Comparison of ENCODE assay signal across 22 cellular contexts in the genomic region with DNA sequence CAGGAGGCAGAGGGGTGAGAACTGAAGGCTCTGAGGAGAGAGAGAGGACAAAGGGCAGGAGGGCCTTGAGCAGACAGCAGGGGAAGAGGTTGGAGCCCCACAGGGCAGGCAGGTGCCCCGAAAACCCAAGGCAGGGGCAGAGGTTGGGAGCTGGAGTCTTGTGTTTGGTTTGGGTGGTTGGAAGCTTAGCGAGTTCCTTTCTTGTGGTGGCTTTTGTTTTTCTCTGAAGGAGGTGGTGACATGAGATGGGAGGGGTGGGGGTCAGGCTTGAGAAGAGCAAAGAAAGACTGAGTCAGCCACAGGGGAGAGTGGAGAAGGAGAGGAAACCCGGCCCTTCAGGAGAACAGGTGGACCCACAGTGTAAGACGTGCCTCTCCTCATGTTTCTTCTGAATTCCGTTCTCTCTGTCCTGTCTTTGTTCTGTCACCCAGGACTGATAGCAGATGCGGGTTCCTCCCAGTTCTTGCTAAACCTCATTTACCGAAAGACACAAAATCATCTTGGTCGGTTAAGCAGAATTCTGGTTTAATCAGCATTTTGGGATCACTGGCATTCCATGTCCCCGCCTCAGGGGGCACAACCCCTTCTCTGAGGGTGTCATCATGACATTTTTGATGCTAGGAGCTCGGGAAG.
"Had no signal": no experiment of that assay in that cellular context is flagged by ENCODE, and none has a peak within 500 bp of the region (broad histone marks: within the 10 kb centered on the region; RNA-seq: fewer than 3 reads in every experiment).

No MANE protein-coding gene starts in this region.

- H3K4me1 Mint-ChIP-seq: activated CD4-positive, alpha-beta memory T cell treated with anti-CD3 and anti-CD28 coated beads, Interleukin-2, amount 10 ng/mL, durations not matched to agents 7 days and 5 days; activated CD4-positive, alpha-beta T cell treated with anti-CD3 and anti-CD28 coated beads for 36 hours; activated T-helper 17 cell treated with anti-CD3 and anti-CD28 coated beads, Interleukin-2, amount 50 U/mL, for 72 hours; brain; central memory CD8-positive, alpha-beta T cell; T-cell had no signal

- H3K4me3 Mint-ChIP-seq: activated CD4-positive, alpha-beta memory T cell treated with anti-CD3 and anti-CD28 coated beads, Interleukin-2, amount 10 ng/mL, durations not matched to agents 7 days and 5 days; activated CD4-positive, alpha-beta T cell treated with anti-CD3 and anti-CD28 coated beads for 36 hours; activated naive CD4-positive, alpha-beta T cell treated with anti-CD3 and anti-CD28 coated beads for 36 hours; activated naive CD8-positive, alpha-beta T cell; activated T-helper 17 cell treated with anti-CD3 and anti-CD28 coated beads, Interleukin-2, amount 50 U/mL, for 72 hours; brain; central memory CD8-positive, alpha-beta T cell; T-cell had no signal

- DNase-seq: activated CD4-positive, alpha-beta memory T cell treated with anti-CD3 and anti-CD28 coated beads, Interleukin-2, amount 10 ng/mL, durations not matched to agents 7 days and 5 days; activated CD4-positive, alpha-beta T cell treated with anti-CD3 and anti-CD28 coated beads for 36 hours; activated CD4-positive, alpha-beta T cell treated with anti-CD3 and anti-CD28 coated beads, Interleukin-2, amount 50 U/mL, for 1 hour; activated gamma-delta T cell; activated naive CD4-positive, alpha-beta T cell treated with anti-CD3 and anti-CD28 coated beads for 36 hours; activated T-cell treated with anti-CD3 and anti-CD28 coated beads for 4 hours; activated T-cell treated with anti-CD3 and anti-CD28 coated beads, Interleukin-2, amount 50 U/mL, for 48 hours; amygdala; Karpas-422; NCI-H1048; NCI-H146; NCI-H187 treated with DMSO at 0.1 percent for 48 hours; NCI-H2081 treated with DMSO at 0.1 percent for 48 hours; NCI-H446; NCI-H524; SIG-M5; T-cell; T1000 had no signal

- H3K27me3 Mint-ChIP-seq: activated CD4-positive, alpha-beta memory T cell treated with anti-CD3 and anti-CD28 coated beads, Interleukin-2, amount 10 ng/mL, durations not matched to agents 7 days and 5 days; activated CD4-positive, alpha-beta T cell treated with anti-CD3 and anti-CD28 coated beads for 36 hours; activated naive CD8-positive, alpha-beta T cell; central memory CD8-positive, alpha-beta T cell had no signal

- H3K36me3 Mint-ChIP-seq: activated naive CD8-positive, alpha-beta T cell; T-cell had no signal

- ATAC-seq: activated CD4-positive, alpha-beta T cell treated with anti-CD3 and anti-CD28 coated beads for 36 hours; activated T-helper 17 cell treated with anti-CD3 and anti-CD28 coated beads, Interleukin-2, amount 50 U/mL, for 72 hours; T-cell had no signal

- H3K27ac Mint-ChIP-seq: activated CD4-positive, alpha-beta memory T cell treated with anti-CD3 and anti-CD28 coated beads, Interleukin-2, amount 10 ng/mL, durations not matched to agents 7 days and 5 days; activated CD4-positive, alpha-beta T cell treated with anti-CD3 and anti-CD28 coated beads for 36 hours; activated naive CD4-positive, alpha-beta T cell treated with anti-CD3 and anti-CD28 coated beads for 36 hours; activated naive CD8-positive, alpha-beta T cell; activated T-helper 17 cell treated with anti-CD3 and anti-CD28 coated beads, Interleukin-2, amount 50 U/mL, for 72 hours; brain; T-cell had no signal
